2 cellular contexts compared by ENCODE assay signal in the genomic region with DNA sequence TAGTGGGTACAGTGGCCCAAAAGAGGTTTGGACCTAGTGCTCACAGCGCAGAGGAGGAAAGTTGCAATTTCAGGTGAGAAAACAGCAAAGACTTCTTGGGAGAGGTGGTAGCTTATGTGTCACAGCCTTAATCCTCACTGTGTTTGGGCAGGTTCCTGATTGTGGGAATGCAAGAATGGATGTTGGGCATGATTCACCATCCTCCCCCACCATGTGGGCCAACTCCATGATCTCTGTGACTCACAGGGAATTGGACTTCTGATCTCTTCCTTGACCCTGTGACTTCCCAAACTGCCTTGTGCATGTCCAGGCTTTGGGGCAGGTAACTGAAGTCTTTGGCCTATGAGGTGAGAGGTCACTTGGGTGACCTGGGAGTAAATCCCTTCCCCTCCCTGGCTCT.
TF ChIP-seq lines count a peak whose summit lies in the region.

No MANE protein-coding gene starts in this region.

TF ChIP-seq in HCT116, 20 proteins besides CTCF, POLR2A, EP300 and RAD21 (continued from another document):
- TF ChIP-seq, protein P1, sequence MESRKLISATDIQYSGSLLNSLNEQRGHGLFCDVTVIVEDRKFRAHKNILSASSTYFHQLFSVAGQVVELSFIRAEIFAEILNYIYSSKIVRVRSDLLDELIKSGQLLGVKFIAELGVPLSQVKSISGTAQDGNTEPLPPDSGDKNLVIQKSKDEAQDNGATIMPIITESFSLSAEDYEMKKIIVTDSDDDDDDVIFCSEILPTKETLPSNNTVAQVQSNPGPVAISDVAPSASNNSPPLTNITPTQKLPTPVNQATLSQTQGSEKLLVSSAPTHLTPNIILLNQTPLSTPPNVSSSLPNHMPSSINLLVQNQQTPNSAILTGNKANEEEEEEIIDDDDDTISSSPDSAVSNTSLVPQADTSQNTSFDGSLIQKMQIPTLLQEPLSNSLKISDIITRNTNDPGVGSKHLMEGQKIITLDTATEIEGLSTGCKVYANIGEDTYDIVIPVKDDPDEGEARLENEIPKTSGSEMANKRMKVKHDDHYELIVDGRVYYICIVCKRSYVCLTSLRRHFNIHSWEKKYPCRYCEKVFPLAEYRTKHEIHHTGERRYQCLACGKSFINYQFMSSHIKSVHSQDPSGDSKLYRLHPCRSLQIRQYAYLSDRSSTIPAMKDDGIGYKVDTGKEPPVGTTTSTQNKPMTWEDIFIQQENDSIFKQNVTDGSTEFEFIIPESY (IDR thresholded peaks at IDR 0.05; ENCODE audit: extremely low read depth, insufficient replicate concordance, low read length): no peak
- no peak for TF ChIP-seq ZNF274 (IDR thresholded peaks at IDR 0.05; ENCODE audit: low read depth, low read length)
- peak; percentile 78 for TF ChIP-seq FOSL1 (IDR thresholded peaks at IDR 0.05; ENCODE audit: low read depth)
- TF ChIP-seq, protein P2, sequence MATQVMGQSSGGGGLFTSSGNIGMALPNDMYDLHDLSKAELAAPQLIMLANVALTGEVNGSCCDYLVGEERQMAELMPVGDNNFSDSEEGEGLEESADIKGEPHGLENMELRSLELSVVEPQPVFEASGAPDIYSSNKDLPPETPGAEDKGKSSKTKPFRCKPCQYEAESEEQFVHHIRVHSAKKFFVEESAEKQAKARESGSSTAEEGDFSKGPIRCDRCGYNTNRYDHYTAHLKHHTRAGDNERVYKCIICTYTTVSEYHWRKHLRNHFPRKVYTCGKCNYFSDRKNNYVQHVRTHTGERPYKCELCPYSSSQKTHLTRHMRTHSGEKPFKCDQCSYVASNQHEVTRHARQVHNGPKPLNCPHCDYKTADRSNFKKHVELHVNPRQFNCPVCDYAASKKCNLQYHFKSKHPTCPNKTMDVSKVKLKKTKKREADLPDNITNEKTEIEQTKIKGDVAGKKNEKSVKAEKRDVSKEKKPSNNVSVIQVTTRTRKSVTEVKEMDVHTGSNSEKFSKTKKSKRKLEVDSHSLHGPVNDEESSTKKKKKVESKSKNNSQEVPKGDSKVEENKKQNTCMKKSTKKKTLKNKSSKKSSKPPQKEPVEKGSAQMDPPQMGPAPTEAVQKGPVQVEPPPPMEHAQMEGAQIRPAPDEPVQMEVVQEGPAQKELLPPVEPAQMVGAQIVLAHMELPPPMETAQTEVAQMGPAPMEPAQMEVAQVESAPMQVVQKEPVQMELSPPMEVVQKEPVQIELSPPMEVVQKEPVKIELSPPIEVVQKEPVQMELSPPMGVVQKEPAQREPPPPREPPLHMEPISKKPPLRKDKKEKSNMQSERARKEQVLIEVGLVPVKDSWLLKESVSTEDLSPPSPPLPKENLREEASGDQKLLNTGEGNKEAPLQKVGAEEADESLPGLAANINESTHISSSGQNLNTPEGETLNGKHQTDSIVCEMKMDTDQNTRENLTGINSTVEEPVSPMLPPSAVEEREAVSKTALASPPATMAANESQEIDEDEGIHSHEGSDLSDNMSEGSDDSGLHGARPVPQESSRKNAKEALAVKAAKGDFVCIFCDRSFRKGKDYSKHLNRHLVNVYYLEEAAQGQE (IDR thresholded peaks at IDR 0.05; ENCODE audit: low read depth): no peak
- no peak for TF ChIP-seq TCF7L2 (IDR thresholded peaks at IDR 0.05; ENCODE audit: borderline replicate concordance, extremely low read depth, insufficient read depth, insufficient read length)
- TF ChIP-seq, protein P3, sequence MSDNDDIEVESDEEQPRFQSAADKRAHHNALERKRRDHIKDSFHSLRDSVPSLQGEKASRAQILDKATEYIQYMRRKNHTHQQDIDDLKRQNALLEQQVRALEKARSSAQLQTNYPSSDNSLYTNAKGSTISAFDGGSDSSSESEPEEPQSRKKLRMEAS (IDR thresholded peaks at IDR 0.05): peak; percentile 63; the same call in 1 of the 2 replicates
- peak; percentile 64 for TF ChIP-seq EGR1 (IDR thresholded peaks at IDR 0.05; ENCODE audit: low read depth)
- TF ChIP-seq EZH2 (IDR thresholded peaks at IDR 0.05): no peak
- TF ChIP-seq JUND (IDR thresholded peaks at IDR 0.05): peak; percentile 80
- TF ChIP-seq SRF (IDR thresholded peaks at IDR 0.05; ENCODE audit: low read depth): no peak
- no peak for TF ChIP-seq ELF1 (IDR thresholded peaks at IDR 0.05; ENCODE audit: borderline replicate concordance, low read depth)
- peak; percentile 79 for TF ChIP-seq SP1 (IDR thresholded peaks at IDR 0.05; ENCODE audit: low read depth)
- peak; percentile 70; the same call in 1 of the 2 replicates for TF ChIP-seq CBX3 (IDR thresholded peaks at IDR 0.05; ENCODE audit: low read depth)
- TF ChIP-seq ZFX (IDR thresholded peaks at IDR 0.05): no peak

TF ChIP-seq in WTC11, 78 proteins besides CTCF, POLR2A, EP300 and RAD21 (continued from another document):
- TF ChIP-seq, protein P4, sequence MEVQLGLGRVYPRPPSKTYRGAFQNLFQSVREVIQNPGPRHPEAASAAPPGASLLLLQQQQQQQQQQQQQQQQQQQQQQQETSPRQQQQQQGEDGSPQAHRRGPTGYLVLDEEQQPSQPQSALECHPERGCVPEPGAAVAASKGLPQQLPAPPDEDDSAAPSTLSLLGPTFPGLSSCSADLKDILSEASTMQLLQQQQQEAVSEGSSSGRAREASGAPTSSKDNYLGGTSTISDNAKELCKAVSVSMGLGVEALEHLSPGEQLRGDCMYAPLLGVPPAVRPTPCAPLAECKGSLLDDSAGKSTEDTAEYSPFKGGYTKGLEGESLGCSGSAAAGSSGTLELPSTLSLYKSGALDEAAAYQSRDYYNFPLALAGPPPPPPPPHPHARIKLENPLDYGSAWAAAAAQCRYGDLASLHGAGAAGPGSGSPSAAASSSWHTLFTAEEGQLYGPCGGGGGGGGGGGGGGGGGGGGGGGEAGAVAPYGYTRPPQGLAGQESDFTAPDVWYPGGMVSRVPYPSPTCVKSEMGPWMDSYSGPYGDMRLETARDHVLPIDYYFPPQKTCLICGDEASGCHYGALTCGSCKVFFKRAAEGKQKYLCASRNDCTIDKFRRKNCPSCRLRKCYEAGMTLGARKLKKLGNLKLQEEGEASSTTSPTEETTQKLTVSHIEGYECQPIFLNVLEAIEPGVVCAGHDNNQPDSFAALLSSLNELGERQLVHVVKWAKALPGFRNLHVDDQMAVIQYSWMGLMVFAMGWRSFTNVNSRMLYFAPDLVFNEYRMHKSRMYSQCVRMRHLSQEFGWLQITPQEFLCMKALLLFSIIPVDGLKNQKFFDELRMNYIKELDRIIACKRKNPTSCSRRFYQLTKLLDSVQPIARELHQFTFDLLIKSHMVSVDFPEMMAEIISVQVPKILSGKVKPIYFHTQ (CRISPR knock-in tag; IDR thresholded peaks at IDR 0.05): no peak
- TF ChIP-seq, protein P3 (CRISPR knock-in tag; IDR thresholded peaks at IDR 0.05): no peak
- TF ChIP-seq ATF1 (CRISPR knock-in tag; IDR thresholded peaks at IDR 0.05): no peak
- TF ChIP-seq CREB1 (CRISPR knock-in tag; IDR thresholded peaks at IDR 0.05): no peak
- no peak for TF ChIP-seq ZNF138 (CRISPR knock-in tag; conservative IDR thresholded peaks at IDR 0.05)
- no peak for TF ChIP-seq TEAD1 (CRISPR knock-in tag; IDR thresholded peaks at IDR 0.05)
- no peak for TF ChIP-seq NFYB (CRISPR knock-in tag; conservative IDR thresholded peaks at IDR 0.05; ENCODE audit: low read depth)
- TF ChIP-seq SMAD4 (CRISPR knock-in tag; IDR thresholded peaks at IDR 0.05): no peak
- TF ChIP-seq, protein P5, sequence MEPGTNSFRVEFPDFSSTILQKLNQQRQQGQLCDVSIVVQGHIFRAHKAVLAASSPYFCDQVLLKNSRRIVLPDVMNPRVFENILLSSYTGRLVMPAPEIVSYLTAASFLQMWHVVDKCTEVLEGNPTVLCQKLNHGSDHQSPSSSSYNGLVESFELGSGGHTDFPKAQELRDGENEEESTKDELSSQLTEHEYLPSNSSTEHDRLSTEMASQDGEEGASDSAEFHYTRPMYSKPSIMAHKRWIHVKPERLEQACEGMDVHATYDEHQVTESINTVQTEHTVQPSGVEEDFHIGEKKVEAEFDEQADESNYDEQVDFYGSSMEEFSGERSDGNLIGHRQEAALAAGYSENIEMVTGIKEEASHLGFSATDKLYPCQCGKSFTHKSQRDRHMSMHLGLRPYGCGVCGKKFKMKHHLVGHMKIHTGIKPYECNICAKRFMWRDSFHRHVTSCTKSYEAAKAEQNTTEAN (CRISPR knock-in tag; IDR thresholded peaks at IDR 0.05): no peak
- TF ChIP-seq, protein P6, sequence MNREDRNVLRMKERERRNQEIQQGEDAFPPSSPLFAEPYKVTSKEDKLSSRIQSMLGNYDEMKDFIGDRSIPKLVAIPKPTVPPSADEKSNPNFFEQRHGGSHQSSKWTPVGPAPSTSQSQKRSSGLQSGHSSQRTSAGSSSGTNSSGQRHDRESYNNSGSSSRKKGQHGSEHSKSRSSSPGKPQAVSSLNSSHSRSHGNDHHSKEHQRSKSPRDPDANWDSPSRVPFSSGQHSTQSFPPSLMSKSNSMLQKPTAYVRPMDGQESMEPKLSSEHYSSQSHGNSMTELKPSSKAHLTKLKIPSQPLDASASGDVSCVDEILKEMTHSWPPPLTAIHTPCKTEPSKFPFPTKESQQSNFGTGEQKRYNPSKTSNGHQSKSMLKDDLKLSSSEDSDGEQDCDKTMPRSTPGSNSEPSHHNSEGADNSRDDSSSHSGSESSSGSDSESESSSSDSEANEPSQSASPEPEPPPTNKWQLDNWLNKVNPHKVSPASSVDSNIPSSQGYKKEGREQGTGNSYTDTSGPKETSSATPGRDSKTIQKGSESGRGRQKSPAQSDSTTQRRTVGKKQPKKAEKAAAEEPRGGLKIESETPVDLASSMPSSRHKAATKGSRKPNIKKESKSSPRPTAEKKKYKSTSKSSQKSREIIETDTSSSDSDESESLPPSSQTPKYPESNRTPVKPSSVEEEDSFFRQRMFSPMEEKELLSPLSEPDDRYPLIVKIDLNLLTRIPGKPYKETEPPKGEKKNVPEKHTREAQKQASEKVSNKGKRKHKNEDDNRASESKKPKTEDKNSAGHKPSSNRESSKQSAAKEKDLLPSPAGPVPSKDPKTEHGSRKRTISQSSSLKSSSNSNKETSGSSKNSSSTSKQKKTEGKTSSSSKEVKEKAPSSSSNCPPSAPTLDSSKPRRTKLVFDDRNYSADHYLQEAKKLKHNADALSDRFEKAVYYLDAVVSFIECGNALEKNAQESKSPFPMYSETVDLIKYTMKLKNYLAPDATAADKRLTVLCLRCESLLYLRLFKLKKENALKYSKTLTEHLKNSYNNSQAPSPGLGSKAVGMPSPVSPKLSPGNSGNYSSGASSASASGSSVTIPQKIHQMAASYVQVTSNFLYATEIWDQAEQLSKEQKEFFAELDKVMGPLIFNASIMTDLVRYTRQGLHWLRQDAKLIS (CRISPR knock-in tag; IDR thresholded peaks at IDR 0.05; ENCODE audit: borderline replicate concordance): no peak
- no peak for TF ChIP-seq KAT7 (CRISPR knock-in tag; IDR thresholded peaks at IDR 0.05; ENCODE audit: borderline replicate concordance)
- TF ChIP-seq RELA (CRISPR knock-in tag; IDR thresholded peaks at IDR 0.05; ENCODE audit: borderline replicate concordance): no peak
- TF ChIP-seq ZNF121 (CRISPR knock-in tag; IDR thresholded peaks at IDR 0.05): no peak
- no peak for TF ChIP-seq GRHL2 (CRISPR knock-in tag; IDR thresholded peaks at IDR 0.05; ENCODE audit: insufficient replicate concordance, severe bottlenecking)
- TF ChIP-seq NR2C2 (CRISPR knock-in tag; IDR thresholded peaks at IDR 0.05): no peak
